ENCODE assay signal across 29 cellular contexts in genomic region chr1:18654599-18654998, GRCh38. TPM values are rescaled to one million over a fixed set of nuclear protein-coding genes. Genes with fewer than 3 reads are reported as not detected.
"Had no signal": no experiment of that assay in that cellular context is flagged by ENCODE, and none has a peak within 500 bp of the region (broad histone marks: within the 10 kb centered on the region; RNA-seq: fewer than 3 reads in every experiment).

No MANE protein-coding gene starts in this region.

- H3K4me3 Mint-ChIP-seq: activated CD4-positive, alpha-beta T cell treated with anti-CD3 and anti-CD28 coated beads, Interleukin-2, amount 10 ng/mL, durations not matched to agents 24 days and 14 days; activated CD8-positive, alpha-beta T cell treated with anti-CD3 and anti-CD28 coated beads for 36 hours; activated naive CD8-positive, alpha-beta T cell; activated naive CD8-positive, alpha-beta T cell treated with anti-CD3 and anti-CD28 coated beads, Interleukin-2, amount 50 U/mL, for 24 hours; central memory CD8-positive, alpha-beta T cell; T-helper 1 cell treated with Interleukin-12 subunit alpha and Interleukin-12 subunit beta and Interleukin-4 antibody, amounts not matched to agents 30 μg/mL and 1 μg/mL, for 36 hours; T-helper 2 cell treated with Interferon-gamma antibody and Interleukin-4, amounts not matched to agents 5 μg/mL and 100 μg/mL, for 36 hours had no signal

- H3K4me1 ChIP-seq: Peyer's patch, SJSA1 had no signal

- H3K36me3 Mint-ChIP-seq: activated naive CD8-positive, alpha-beta T cell had no signal

- H3K4me2 ChIP-seq: SK-N-SH had no signal

- H3K9me2 ChIP-seq: SK-N-SH had no signal

- H3K27ac ChIP-seq: brain microvascular endothelial cell, cardiac muscle cell, Peyer's patch, SJSA1 had no signal

- H3K9me3 ChIP-seq: Peyer's patch, SJSA1, SK-N-SH had no signal

- H3K4me3 ChIP-seq: cardiac muscle cell, Peyer's patch, SJSA1 had no signal

- H3K27ac Mint-ChIP-seq: activated CD4-positive, alpha-beta T cell treated with anti-CD3 and anti-CD28 coated beads, Interleukin-2, amount 10 ng/mL, durations not matched to agents 24 days and 14 days; activated CD8-positive, alpha-beta T cell treated with anti-CD3 and anti-CD28 coated beads for 36 hours; activated naive CD8-positive, alpha-beta T cell; activated naive CD8-positive, alpha-beta T cell treated with anti-CD3 and anti-CD28 coated beads, Interleukin-2, amount 50 U/mL, for 24 hours; activated T-helper 2 cell treated with anti-CD3 and anti-CD28 coated beads, Interferon-gamma antibody, Interleukin-2, Interleukin-4, amounts not matched to agents 10 μg/mL and 5 μg/mL and 100 μg/mL, durations not matched to agents 14 hours and 24 hours and 36 hours; T-helper 1 cell treated with Interleukin-12 subunit alpha and Interleukin-12 subunit beta and Interleukin-4 antibody, amounts not matched to agents 30 μg/mL and 1 μg/mL, for 36 hours; T-helper 2 cell treated with Interferon-gamma antibody and Interleukin-4, amounts not matched to agents 5 μg/mL and 100 μg/mL, for 36 hours had no signal

- ATAC-seq: activated CD8-positive, alpha-beta T cell treated with anti-CD3 and anti-CD28 coated beads for 36 hours; activated naive CD8-positive, alpha-beta T cell treated with anti-CD3 and anti-CD28 coated beads, Interleukin-2, amount 50 U/mL, for 24 hours; PC-3 had no signal

- DNase-seq: activated CD4-positive, alpha-beta T cell treated with anti-CD3 and anti-CD28 coated beads, Interleukin-2, amount 10 ng/mL, durations not matched to agents 24 days and 14 days; activated CD4-positive, alpha-beta T cell treated with anti-CD3 and anti-CD28 coated beads, Interleukin-2, amount 50 U/mL, for 4 hours; activated CD8-positive, alpha-beta T cell treated with anti-CD3 and anti-CD28 coated beads for 36 hours; activated gamma-delta T cell; activated naive CD4-positive, alpha-beta T cell treated with Interleukin-2 at 50 U/mL for 16 hours; activated naive CD8-positive, alpha-beta T cell treated with anti-CD3 and anti-CD28 coated beads, Interleukin-2, amount 50 U/mL, for 24 hours; activated T-cell treated with anti-CD3 and anti-CD28 coated beads, Interleukin-2, amount 50 U/mL, for 1 hour; anterior cingulate cortex; brain microvascular endothelial cell; Karpas-422; NCI-H1105; NCI-H1417 treated with DMSO at 0.1 percent for 48 hours; NCI-H187 treated with DMSO at 0.1 percent for 48 hours; NCI-H2081; NCI-H345; NCI-H524 treated with DMSO at 0.1 percent for 48 hours; PC-3; Peyer's patch; SHP77 treated with DMSO at 0.1 percent for 48 hours; SK-N-SH had no signal

- H3K36me3 ChIP-seq: brain microvascular endothelial cell, cardiac muscle cell, Peyer's patch, SJSA1 had no signal

- H3K9me3 Mint-ChIP-seq: activated CD4-positive, alpha-beta T cell treated with anti-CD3 and anti-CD28 coated beads, Interleukin-2, amount 10 ng/mL, durations not matched to agents 24 days and 14 days; activated CD8-positive, alpha-beta T cell treated with anti-CD3 and anti-CD28 coated beads for 36 hours; activated naive CD8-positive, alpha-beta T cell treated with anti-CD3 and anti-CD28 coated beads, Interleukin-2, amount 50 U/mL, for 24 hours; activated T-helper 2 cell treated with anti-CD3 and anti-CD28 coated beads, Interferon-gamma antibody, Interleukin-2, Interleukin-4, amounts not matched to agents 10 μg/mL and 5 μg/mL and 100 μg/mL, durations not matched to agents 14 hours and 24 hours and 36 hours; central memory CD8-positive, alpha-beta T cell; T-helper 1 cell treated with Interleukin-12 subunit alpha and Interleukin-12 subunit beta and Interleukin-4 antibody, amounts not matched to agents 30 μg/mL and 1 μg/mL, for 36 hours; T-helper 2 cell treated with Interferon-gamma antibody and Interleukin-4, amounts not matched to agents 5 μg/mL and 100 μg/mL, for 36 hours had no signal

- H3K9ac ChIP-seq: SK-N-SH had no signal

RNA-seq across cellular contexts. Expression of gene PAX7, which starts 24.0 kb away (rescaled TPM):
- total RNA-seq: activated CD4-positive, alpha-beta T cell treated with anti-CD3 and anti-CD28 coated beads, Interleukin-2, amount 10 ng/mL, durations not matched to agents 24 days and 14 days; activated CD8-positive, alpha-beta memory T cell treated with anti-CD3 and anti-CD28 coated beads for 36 hours; activated CD8-positive, alpha-beta T cell treated with anti-CD3 and anti-CD28 coated beads for 36 hours; activated T-helper 2 cell treated with anti-CD3 and anti-CD28 coated beads, Interferon-gamma antibody, Interleukin-2, Interleukin-4, amounts not matched to agents 10 μg/mL and 5 μg/mL and 100 μg/mL, durations not matched to agents 14 hours and 24 hours and 36 hours; cardiac muscle cell; MCF 10A; PC-3; Peyer's patch; SJSA1 had no signal
- polyA plus RNA-seq: cardiac muscle cell, SK-N-SH had no signal
